ENCODE assay signal across 19 cellular contexts in genomic region chr16:31451201-31451600, GRCh38. TPM values are rescaled to one million over a fixed set of nuclear protein-coding genes. Genes with fewer than 3 reads are reported as not detected.
A peak's percentile ranks its signal among the peaks of the same experiment; 100 is the strongest.
DNase-seq lines count a peak whose midpoint lies in the region; ATAC-seq and TF ChIP-seq lines count a peak whose summit lies in the region.
"Had no signal": no experiment of that assay in that cellular context is flagged by ENCODE, and none has a peak within 500 bp of the region (broad histone marks: within the 10 kb centered on the region; RNA-seq: fewer than 3 reads in every experiment).

No MANE protein-coding gene starts in this region.

- H3K4me3 Mint-ChIP-seq in T-cell: no peak overlapping the region
- no peak overlapping the region for H3K4me3 Mint-ChIP-seq in stimulated activated effector memory CD8-positive, alpha-beta T cell treated with anti-CD3 and anti-CD28 coated beads, Interleukin-12 subunit alpha, Interleukin-12 subunit beta, amount 100 ng/mL, for 72 hours
- H3K4me3 Mint-ChIP-seq: activated CD4-positive, alpha-beta memory T cell treated with anti-CD3 and anti-CD28 coated beads for 36 hours had no signal

- no peak for DNase-seq in T-cell
- no peak for DNase-seq in esophagus squamous epithelium (lab: John Stamatoyannopoulos, UW)
- DNase-seq in stimulated activated effector memory CD8-positive, alpha-beta T cell treated with anti-CD3 and anti-CD28 coated beads, Interleukin-12 subunit alpha, Interleukin-12 subunit beta, amount 100 ng/mL, for 72 hours (ENCODE audit: low spot score in 2 of 2): no peak
- no peak for DNase-seq in Karpas-422
- no peak for DNase-seq in GM03348 (ENCODE audit: low spot score)
- DNase-seq: cortex of kidney, DMS79, NCI-H2081 treated with DMSO at 0.1 percent for 48 hours had no signal

- no peaks in the 10 kb centered on the region for H3K27me3 Mint-ChIP-seq in T-cell
- H3K27me3 Mint-ChIP-seq: activated CD4-positive, alpha-beta memory T cell treated with anti-CD3 and anti-CD28 coated beads for 36 hours; IgD-negative memory B cell had no signal

- peaks cover 23 to 34% (median 24%) of the 10 kb centered on the region in 3 donors for H3K4me1 Mint-ChIP-seq in T-cell
- H3K4me1 Mint-ChIP-seq in stimulated activated effector memory CD8-positive, alpha-beta T cell treated with anti-CD3 and anti-CD28 coated beads, Interleukin-12 subunit alpha, Interleukin-12 subunit beta, amount 100 ng/mL, for 72 hours: peaks cover 27% of the 10 kb centered on the region

- TF ChIP-seq POLR2A in GM19099 (IDR thresholded peaks at IDR 0.05; ENCODE audit: extremely low read depth, insufficient read length, low read depth) (peak; percentile 24), esophagus squamous epithelium (IDR thresholded peaks at IDR 0.05) (no peak)

- H3K27me3 ChIP-seq in esophagus squamous epithelium (no peaks in the 10 kb centered on the region), Karpas-422 (ENCODE audit: low read length) (no peaks in the 10 kb centered on the region)
- H3K27me3 ChIP-seq: BLaER1 treated with 17β-estradiol and CSF1 and Interleukin-3, amounts not matched to agents 10 nM and 100 nM had no signal

- ATAC-seq in T-cell (replicated peaks in 1 of 4): no peak
- no peak for ATAC-seq in stimulated activated effector memory CD8-positive, alpha-beta T cell treated with anti-CD3 and anti-CD28 coated beads, Interleukin-12 subunit alpha, Interleukin-12 subunit beta, amount 100 ng/mL, for 72 hours
- no peak for ATAC-seq in GM21737 (IDR thresholded peaks at IDR 0.05; ENCODE audit: unreplicated experiment)

- POLR2A ChIA-PET in T-cell (lab: Charles Lee): interaction anchor here in 1 of 2 donors (0.6 kb wide), 1 partner anchor 473 kb away, joined by 8 read pairs; no protein-coding TSS in a partner anchor

- no peaks in the 10 kb centered on the region for H3K9me3 ChIP-seq in esophagus squamous epithelium
- no peaks in the 10 kb centered on the region for H3K9me3 ChIP-seq in Karpas-422 (ENCODE audit: low read length)
- H3K9me3 ChIP-seq: thoracic aorta had no signal

- H3K27ac ChIP-seq in esophagus squamous epithelium: peak overlapping the region in 3 of 4 donors; percentile 84 to 92 (median 92)
- no peak overlapping the region for H3K27ac ChIP-seq in Karpas-422 (ENCODE audit: low read length)
- H3K27ac ChIP-seq: BLaER1 treated with 17β-estradiol and CSF1 and Interleukin-3, amounts not matched to agents 10 nM and 100 nM; SK-N-MC had no signal

- no peak for TF ChIP-seq CTCF in esophagus squamous epithelium (IDR thresholded peaks at IDR 0.05)

- no peak overlapping the region for H3K9ac ChIP-seq in Karpas-422 (ENCODE audit: low read length)

- H2AFZ ChIP-seq in Karpas-422 (ENCODE audit: low read length): no peak overlapping the region

- intact Hi-C loops in esophagus squamous epithelium (cut with DNase I): no loop called here

- H3K4me3 ChIP-seq in esophagus squamous epithelium (no peak overlapping the region), Karpas-422 (ENCODE audit: low read length) (no peak overlapping the region)
- H3K4me3 ChIP-seq: BLaER1 treated with 17β-estradiol and CSF1 and Interleukin-3, amounts not matched to agents 10 nM and 100 nM; lung; SK-N-MC; thoracic aorta had no signal

- H3K9me2 ChIP-seq in Karpas-422 (replicated peaks; ENCODE audit: insufficient read depth, low read length): no peaks in the 10 kb centered on the region

- H3K4me2 ChIP-seq in Karpas-422 (ENCODE audit: low read depth, low read length, poor library complexity, severe bottlenecking): no peak overlapping the region

- peak overlapping the region; percentile 3 to 74 for H3K27ac Mint-ChIP-seq in T-cell
- H3K27ac Mint-ChIP-seq in stimulated activated effector memory CD8-positive, alpha-beta T cell treated with anti-CD3 and anti-CD28 coated beads, Interleukin-12 subunit alpha, Interleukin-12 subunit beta, amount 100 ng/mL, for 72 hours: peak overlapping the region; percentile 78
- H3K27ac Mint-ChIP-seq: activated CD4-positive, alpha-beta memory T cell treated with anti-CD3 and anti-CD28 coated beads for 36 hours had no signal

- 59 to 75% methylated on average over 5 of the region's 5 CpGs for WGBS in esophagus squamous epithelium, 2 donors

- H3K36me3 ChIP-seq in esophagus squamous epithelium (peaks cover 0 to 4% (median 0%) of the 10 kb centered on the region in 3 donors), Karpas-422 (ENCODE audit: insufficient read depth, low read length) (no peaks in the 10 kb centered on the region)
- H3K36me3 ChIP-seq: thoracic aorta had no signal

- CTCF ChIA-PET in T-cell (lab: Charles Lee): no interaction called here

- no peaks in the 10 kb centered on the region for H3K79me2 ChIP-seq in Karpas-422 (ENCODE audit: low read length)

- H4K20me1 ChIP-seq in Karpas-422 (ENCODE audit: insufficient read depth, low read depth, low read length): peaks cover 12% of the 10 kb centered on the region; the same call in 1 of the 2 replicates

- no peaks in the 10 kb centered on the region for H3K9me3 Mint-ChIP-seq in T-cell
- no peaks in the 10 kb centered on the region for H3K9me3 Mint-ChIP-seq in stimulated activated effector memory CD8-positive, alpha-beta T cell treated with anti-CD3 and anti-CD28 coated beads, Interleukin-12 subunit alpha, Interleukin-12 subunit beta, amount 100 ng/mL, for 72 hours
- H3K9me3 Mint-ChIP-seq: activated CD4-positive, alpha-beta memory T cell treated with anti-CD3 and anti-CD28 coated beads for 36 hours; IgD-negative memory B cell; nephron had no signal

- no peaks in the 10 kb centered on the region for H3K36me3 Mint-ChIP-seq in T-cell
- peaks cover 13% of the 10 kb centered on the region for H3K36me3 Mint-ChIP-seq in stimulated activated effector memory CD8-positive, alpha-beta T cell treated with anti-CD3 and anti-CD28 coated beads, Interleukin-12 subunit alpha, Interleukin-12 subunit beta, amount 100 ng/mL, for 72 hours

- H3K4me1 ChIP-seq in esophagus squamous epithelium (peaks cover 24 to 53% (median 41%) of the 10 kb centered on the region in 3 donors), Karpas-422 (ENCODE audit: low read length) (no peaks in the 10 kb centered on the region)

RNA-seq across cellular contexts. Expression of gene ARMC5, which starts 8.1 kb away (rescaled TPM):
- total RNA-seq in T-cell: 10 to 100 TPM in 3 of 5 donors, 1 to 10 TPM in 2; 9.3 to 16.6 (median 10.2) TPM
- total RNA-seq in esophagus squamous epithelium: 10 to 100 TPM in 1 of 4 donors, 1 to 10 TPM in 3; 5.9 to 14.8 (median 9.7) TPM
- total RNA-seq in Karpas-422 (2014; rRNA removed; shearing (Covaris generic); ENCODE audit: low replicate concordance): 1.5 and 2.3 TPM in 2 replicates

RNA-seq across cellular contexts. Expression of gene ZNF843, which starts 8.6 kb away (rescaled TPM):
- total RNA-seq in T-cell (under 1 TPM in 4 of 5 donors, not detected in 1; 0.16 to 0.53 (median 0.26) TPM), esophagus squamous epithelium (1 to 10 TPM in 1 of 4 donors, under 1 TPM in 3; 0.31 to 1.2 (median 0.95) TPM)
- not detected in 2 replicates for total RNA-seq in Karpas-422 (2014; rRNA removed; shearing (Covaris generic); ENCODE audit: low replicate concordance)
- total RNA-seq: epithelial cell of proximal tubule had no signal

RNA-seq across cellular contexts. Expression of gene TGFB1I1, which starts 20.8 kb away (rescaled TPM):
- total RNA-seq in T-cell: 1 to 10 TPM in 1 of 5 donors, under 1 TPM in 4; 0.40 to 1.1 (median 0.72) TPM
- total RNA-seq in esophagus squamous epithelium: 10 to 100 TPM in 2 of 4 donors, 1 to 10 TPM in 2; 7.5 to 70.6 (median 11.1) TPM
- not detected in 2 replicates for total RNA-seq in Karpas-422 (2014; rRNA removed; shearing (Covaris generic); ENCODE audit: low replicate concordance)

RNA-seq across cellular contexts. Expression of gene COX6A2, which starts 23.0 kb away (rescaled TPM):
- total RNA-seq in T-cell (not detected), esophagus squamous epithelium (not detected)
- total RNA-seq in Karpas-422 (2014; rRNA removed; shearing (Covaris generic); ENCODE audit: low replicate concordance): not detected in 2 replicates
- total RNA-seq: activated CD4-positive, alpha-beta memory T cell treated with anti-CD3 and anti-CD28 coated beads for 36 hours; epithelial cell of proximal tubule; lung; OCI-LY7; thoracic aorta had no signal

RNA-seq across cellular contexts. Expression of gene SLC5A2, which starts 31.7 kb away (rescaled TPM):
- total RNA-seq in T-cell (1 to 10 TPM; 2.6 to 4.2 (median 3.2) TPM), esophagus squamous epithelium (not detected)
- total RNA-seq in Karpas-422 (2014; rRNA removed; shearing (Covaris generic); ENCODE audit: low replicate concordance): not detected in 2 replicates
- total RNA-seq: epithelial cell of proximal tubule, OCI-LY7 had no signal
